In genomic region chr4:183250831-183251230, GRCh38 we compare ENCODE assay signal across 16 cellular contexts.
DNase-seq lines count a peak whose midpoint lies in the region; ATAC-seq and TF ChIP-seq lines count a peak whose summit lies in the region.
"Had no signal": no experiment of that assay in that cellular context is flagged by ENCODE, and none has a peak within 500 bp of the region (broad histone marks: within the 10 kb centered on the region; RNA-seq: fewer than 3 reads in every experiment).

No MANE protein-coding gene starts in this region.

- H3K9me3 Mint-ChIP-seq in nephron: no peaks in the 10 kb centered on the region
- H3K9me3 Mint-ChIP-seq in activated CD8-positive, alpha-beta T cell treated with anti-CD3 and anti-CD28 coated beads, Interleukin-2, amount 10 ng/mL, durations not matched to agents 7 days and 5 days (ENCODE audit: insufficient read depth): no peaks in the 10 kb centered on the region
- H3K9me3 Mint-ChIP-seq: CD8-positive, alpha-beta memory T cell; IgD-negative memory B cell had no signal

- no peaks in the 10 kb centered on the region for H3K9me3 ChIP-seq in OCI-LY3 (ENCODE audit: insufficient read depth, low read length)
- H3K9me3 ChIP-seq: BLaER1, Caco-2 had no signal

- H3K4me1 Mint-ChIP-seq in nephron: no peaks in the 10 kb centered on the region
- H3K4me1 Mint-ChIP-seq in activated CD8-positive, alpha-beta T cell treated with anti-CD3 and anti-CD28 coated beads, Interleukin-2, amount 10 ng/mL, durations not matched to agents 7 days and 5 days (ENCODE audit: low read depth): no peaks in the 10 kb centered on the region
- H3K4me1 Mint-ChIP-seq: CD8-positive, alpha-beta memory T cell; IgD-negative memory B cell had no signal

- H3K79me2 ChIP-seq in OCI-LY3 (ENCODE audit: low read length): no peaks in the 10 kb centered on the region

- H3K27ac ChIP-seq in OCI-LY3 (ENCODE audit: low read length): peak overlapping the region; percentile 48; the same call in 1 of the 2 replicates
- H3K27ac ChIP-seq: 22Rv1, BLaER1 had no signal

- no peaks in the 10 kb centered on the region for H4K20me1 ChIP-seq in OCI-LY3 (ENCODE audit: insufficient read depth, low read length)
- H4K20me1 ChIP-seq: BLaER1 had no signal

- no peaks in the 10 kb centered on the region for H3K36me3 ChIP-seq in OCI-LY3 (replicated peaks; ENCODE audit: low read depth, low read length)
- H3K36me3 ChIP-seq: BLaER1 had no signal

- peak overlapping the region; percentile 71 for H3K4me2 ChIP-seq in OCI-LY3 (ENCODE audit: low read length)
- H3K4me2 ChIP-seq: BLaER1 had no signal

- H2AFZ ChIP-seq in OCI-LY3 (ENCODE audit: low read depth, low read length): 0 out of 2 replicates have a peak overlapping the region, but pooled peaks have one; percentile 64

- TF ChIP-seq CTCF in OCI-LY3 (IDR thresholded peaks at IDR 0.05; ENCODE audit: low read depth, low read length) (no peak), nephron (IDR thresholded peaks at IDR 0.05; ENCODE audit: unreplicated experiment in 3 of 3) (no peak)

- H3K4me3 ChIP-seq in OCI-LY3 (ENCODE audit: low read length): peak overlapping the region; percentile 46
- H3K4me3 ChIP-seq: BLaER1, GM12878 had no signal

- CTCF ChIA-PET in activated CD8-positive, alpha-beta T cell treated with anti-CD3 and anti-CD28 coated beads, Interleukin-2, amount 10 ng/mL, durations not matched to agents 7 days and 5 days (lab: Charles Lee): interaction anchor here (0.6 to 4.5 kb wide), 6 partner anchors 11 to 326 kb away, joined by 3 to 38 read pairs (median 6); no protein-coding TSS in a partner anchor

- no peak for ATAC-seq in activated CD8-positive, alpha-beta T cell treated with anti-CD3 and anti-CD28 coated beads, Interleukin-2, amount 10 ng/mL, durations not matched to agents 7 days and 5 days
- ATAC-seq: GM12878, HCT116 had no signal

- H3K27ac Mint-ChIP-seq in nephron: peak overlapping the region; percentile 4 to 85 (median 43)
- H3K27ac Mint-ChIP-seq in activated CD8-positive, alpha-beta T cell treated with anti-CD3 and anti-CD28 coated beads, Interleukin-2, amount 10 ng/mL, durations not matched to agents 7 days and 5 days: no peak overlapping the region
- H3K27ac Mint-ChIP-seq: CD8-positive, alpha-beta memory T cell; IgD-negative memory B cell had no signal

- no peak overlapping the region for H3K4me3 Mint-ChIP-seq in nephron
- H3K4me3 Mint-ChIP-seq in activated CD8-positive, alpha-beta T cell treated with anti-CD3 and anti-CD28 coated beads, Interleukin-2, amount 10 ng/mL, durations not matched to agents 7 days and 5 days: no peak overlapping the region
- H3K4me3 Mint-ChIP-seq: CD8-positive, alpha-beta memory T cell; IgD-negative memory B cell had no signal

- peak overlapping the region; percentile 44 for H3K9ac ChIP-seq in OCI-LY3 (ENCODE audit: low read length)
- H3K9ac ChIP-seq: BLaER1 had no signal

- peaks cover 22% of the 10 kb centered on the region for H3K4me1 ChIP-seq in OCI-LY3 (ENCODE audit: low read length)
- H3K4me1 ChIP-seq: BLaER1 had no signal

- in situ Hi-C loops in ACHN (cut with HindIII; ENCODE audit: low pct_ligation_motif_present, low pct_unique_long_range_greater_than_20kb, low sequenced_read_pairs): no loop called here

- H3K27me3 Mint-ChIP-seq in nephron (ENCODE audit: low read depth): no peaks in the 10 kb centered on the region
- H3K27me3 Mint-ChIP-seq in activated CD8-positive, alpha-beta T cell treated with anti-CD3 and anti-CD28 coated beads, Interleukin-2, amount 10 ng/mL, durations not matched to agents 7 days and 5 days (ENCODE audit: low read depth): peaks cover 2% of the 10 kb centered on the region
- H3K27me3 Mint-ChIP-seq: IgD-negative memory B cell had no signal

- H3K27me3 ChIP-seq in OCI-LY3 (ENCODE audit: low read depth, low read length): no peaks in the 10 kb centered on the region
- H3K27me3 ChIP-seq: BLaER1 had no signal

- POLR2A ChIA-PET in activated CD8-positive, alpha-beta T cell treated with anti-CD3 and anti-CD28 coated beads, Interleukin-2, amount 10 ng/mL, durations not matched to agents 7 days and 5 days (lab: Charles Lee): no interaction called here

- peaks cover 27% of the 10 kb centered on the region for H3K36me3 Mint-ChIP-seq in nephron (ENCODE audit: low read depth)
- no peaks in the 10 kb centered on the region for H3K36me3 Mint-ChIP-seq in activated CD8-positive, alpha-beta T cell treated with anti-CD3 and anti-CD28 coated beads, Interleukin-2, amount 10 ng/mL, durations not matched to agents 7 days and 5 days (ENCODE audit: low read depth)
- H3K36me3 Mint-ChIP-seq: CD8-positive, alpha-beta memory T cell; IgD-negative memory B cell had no signal

- peak; percentile 24 for DNase-seq in ACHN
- peak; percentile 74 for DNase-seq in renal cortical epithelial cell (ENCODE audit: low read depth)
- no peak for DNase-seq in activated CD8-positive, alpha-beta T cell treated with anti-CD3 and anti-CD28 coated beads, Interleukin-2, amount 10 ng/mL, durations not matched to agents 7 days and 5 days
- DNase-seq in SHP77 treated with DMSO at 0.1 percent for 48 hours (lab: John Stamatoyannopoulos, UW): no peak
- no peak for DNase-seq in putamen (ENCODE audit: low spot score)
- DNase-seq: AML-193; Caco-2; CD8-positive, alpha-beta memory T cell; DMS53 had no signal

Comparison
In these comparisons a context has a peak if more than half of its experiments do, and no peak if none do; other contexts are left out.
1. DNase-seq: peak in ACHN (single experiment) and renal cortical epithelial cell (single experiment); none in activated CD8-positive, alpha-beta T cell treated with anti-CD3 and anti-CD28 coated beads, Interleukin-2, amount 10 ng/mL, durations not matched to agents 7 days and 5 days (single experiment), SHP77 treated with DMSO at 0.1 percent for 48 hours (single experiment) and putamen (single experiment).